Comparison of ENCODE assay signal across 32 cellular contexts in genomic region chr20:25466846-25467245, GRCh38.
"Had no signal": no experiment of that assay in that cellular context is flagged by ENCODE, and none has a peak within 500 bp of the region (broad histone marks: within the 10 kb centered on the region; RNA-seq: fewer than 3 reads in every experiment).

No MANE protein-coding gene starts in this region.

- H3K27me3 ChIP-seq: brain microvascular endothelial cell, dorsolateral prefrontal cortex, esophagus muscularis mucosa, foreskin keratinocyte, gastrocnemius medialis had no signal

- H3K27me3 Mint-ChIP-seq: activated B cell treated with CpG ODN at 0.5 μM for 24 hours; activated CD8-positive, alpha-beta T cell treated with anti-CD3 and anti-CD28 coated beads for 36 hours; activated naive CD8-positive, alpha-beta T cell; activated T-helper 17 cell treated with anti-CD3 and anti-CD28 coated beads, Interleukin-2, amount 50 U/mL, for 72 hours; T-helper 17 cell had no signal

- H3K9me3 Mint-ChIP-seq: activated B cell treated with CpG ODN at 0.5 μM for 24 hours; activated CD8-positive, alpha-beta T cell treated with anti-CD3 and anti-CD28 coated beads for 36 hours; activated T-cell treated with anti-CD3 and anti-CD28 coated beads, Interleukin-2, amount 50 U/mL, for 4 hours; activated T-helper 17 cell treated with anti-CD3 and anti-CD28 coated beads, Interleukin-2, amount 50 U/mL, for 72 hours; dendritic cell treated with granulocyte-macrophage colony-stimulating factor and Interleukin-4, amounts not matched to agents 40 ng/mL and 50 ng/mL, for 4 days; endodermal cell; T-helper 2 cell treated with Interferon-gamma antibody and Interleukin-4, amounts not matched to agents 5 μg/mL and 100 μg/mL, for 36 hours had no signal

- H3K27ac ChIP-seq: brain microvascular endothelial cell, coronary artery, dorsolateral prefrontal cortex, esophagus muscularis mucosa, foreskin keratinocyte, gastrocnemius medialis, WERI-Rb-1 had no signal

- H3K4me1 ChIP-seq: esophagus muscularis mucosa, foreskin keratinocyte, gastrocnemius medialis had no signal

- H3K4me3 ChIP-seq: coronary artery, dorsolateral prefrontal cortex, esophagus muscularis mucosa, gastrocnemius medialis had no signal

- H3K36me3 ChIP-seq: gastrocnemius medialis had no signal

- DNase-seq: activated B cell treated with CpG ODN at 0.5 μM for 24 hours; activated CD4-positive, alpha-beta T cell treated with anti-CD3 and anti-CD28 coated beads for 48 hours; activated CD4-positive, alpha-beta T cell treated with anti-CD3 and anti-CD28 coated beads, Interleukin-2, amount 50 U/mL, for 1 hour; activated CD4-positive, alpha-beta T cell treated with anti-CD3 and anti-CD28 coated beads, Interleukin-2, amount 50 U/mL, for 48 hours; activated CD8-positive, alpha-beta memory T cell treated with anti-CD3 and anti-CD28 coated beads for 24 hours; activated CD8-positive, alpha-beta T cell treated with anti-CD3 and anti-CD28 coated beads for 36 hours; activated effector memory CD4-positive, alpha-beta T cell treated with Interleukin-2 at 50 U/mL for 16 hours; activated gamma-delta T cell treated with Interleukin-2 at 50 U/mL for 16 hours; activated naive CD4-positive, alpha-beta T cell treated with anti-CD3 and anti-CD28 coated beads, Interleukin-2, amount 50 U/mL, for 16 hours; activated naive CD4-positive, alpha-beta T cell treated with Interleukin-2 at 50 U/mL for 16 hours; activated T-cell treated with anti-CD3 and anti-CD28 coated beads, Interleukin-2, amount 50 U/mL, for 4 hours; amniotic stem cell; anterior cingulate cortex; brain microvascular endothelial cell; caudate nucleus; dorsolateral prefrontal cortex; effector memory CD4-positive, alpha-beta T cell; endodermal cell; erythroblast; foreskin keratinocyte; gastrocnemius medialis; glutamatergic neuron; T-helper 1 cell; T-helper 17 cell; T1000; WERI-Rb-1 had no signal

- H3K9me3 ChIP-seq: esophagus muscularis mucosa, gastrocnemius medialis had no signal

- H3K4me3 Mint-ChIP-seq: activated B cell treated with CpG ODN at 0.5 μM for 24 hours; activated CD8-positive, alpha-beta T cell treated with anti-CD3 and anti-CD28 coated beads for 36 hours; activated naive CD8-positive, alpha-beta T cell; activated T-cell treated with anti-CD3 and anti-CD28 coated beads, Interleukin-2, amount 50 U/mL, for 4 hours; activated T-helper 17 cell treated with anti-CD3 and anti-CD28 coated beads, Interleukin-2, amount 50 U/mL, for 72 hours; dendritic cell treated with granulocyte-macrophage colony-stimulating factor and Interleukin-4, amounts not matched to agents 40 ng/mL and 50 ng/mL, for 4 days; endodermal cell; T-helper 17 cell; T-helper 2 cell treated with Interferon-gamma antibody and Interleukin-4, amounts not matched to agents 5 μg/mL and 100 μg/mL, for 36 hours had no signal

- H3K27ac Mint-ChIP-seq: activated B cell treated with CpG ODN at 0.5 μM for 24 hours; activated CD8-positive, alpha-beta T cell treated with anti-CD3 and anti-CD28 coated beads for 36 hours; activated naive CD8-positive, alpha-beta T cell; activated T-helper 17 cell treated with anti-CD3 and anti-CD28 coated beads, Interleukin-2, amount 50 U/mL, for 72 hours; dendritic cell treated with granulocyte-macrophage colony-stimulating factor and Interleukin-4, amounts not matched to agents 40 ng/mL and 50 ng/mL, for 4 days; T-helper 17 cell; T-helper 2 cell treated with Interferon-gamma antibody and Interleukin-4, amounts not matched to agents 5 μg/mL and 100 μg/mL, for 36 hours had no signal
